ENCODE assay signal across 22 cellular contexts in genomic region chr1:117007719-117008013, GRCh38. TPM values are rescaled to one million over a fixed set of nuclear protein-coding genes. Genes with fewer than 3 reads are reported as not detected.
DNase-seq lines count a peak whose midpoint lies in the region; ATAC-seq and TF ChIP-seq lines count a peak whose summit lies in the region.
"Had no signal": no experiment of that assay in that cellular context is flagged by ENCODE, and none has a peak within 500 bp of the region (broad histone marks: within the 10 kb centered on the region; RNA-seq: fewer than 3 reads in every experiment).

No MANE protein-coding gene starts in this region.

- BruUV-seq in Calu3 (replicated peaks; lab: Mats Ljungman, UMichigan): no TSS peak

- peaks cover 65% of the 10 kb centered on the region for H3K4me1 Mint-ChIP-seq in stimulated activated naive CD8-positive, alpha-beta T cell treated with anti-CD3 and anti-CD28 coated beads, Interleukin-15, Interleukin-2, amounts not matched to agents 100 ng/mL and 50 ng/mL, for 24 hours (ENCODE audit: low read depth)
- H3K4me1 Mint-ChIP-seq in T-helper 17 cell (peaks cover 22% of the 10 kb centered on the region), glutamatergic neuron (ENCODE audit: low read depth, unreplicated experiment) (peaks cover 3% of the 10 kb centered on the region), Calu3 (ENCODE audit: low read depth, unreplicated experiment) (peaks cover 7% of the 10 kb centered on the region)
- peaks cover 71% of the 10 kb centered on the region for H3K4me1 Mint-ChIP-seq in stimulated activated naive CD8-positive, alpha-beta T cell treated with anti-CD3 and anti-CD28 coated beads, Interleukin-15, amount 100 ng/mL, for 72 hours

- intact Hi-C loops in posterior cingulate gyrus (cut with DNase I) (loop anchor here (5.0 kb wide), 1 partner anchor 40 kb away; no protein-coding TSS in a partner anchor), Calu3 (cut with micrococcal nuclease; ENCODE audit: unreplicated experiment) (no loop called here)

- no peaks in the 10 kb centered on the region for H3K9me3 ChIP-seq in T-helper 17 cell (ENCODE audit: control insufficient read depth, low read length, poor library complexity, severe bottlenecking)
- H3K9me3 ChIP-seq: sigmoid colon, thoracic aorta had no signal

- H3K9me3 Mint-ChIP-seq in stimulated activated naive CD8-positive, alpha-beta T cell treated with anti-CD3 and anti-CD28 coated beads, Interleukin-15, Interleukin-2, amounts not matched to agents 100 ng/mL and 50 ng/mL, for 24 hours: no peaks in the 10 kb centered on the region
- H3K9me3 Mint-ChIP-seq in stimulated activated naive CD8-positive, alpha-beta T cell treated with anti-CD3 and anti-CD28 coated beads, Interleukin-15, amount 100 ng/mL, for 72 hours: no peaks in the 10 kb centered on the region
- no peaks in the 10 kb centered on the region for H3K9me3 Mint-ChIP-seq in glutamatergic neuron (ENCODE audit: unreplicated experiment)
- no peaks in the 10 kb centered on the region for H3K9me3 Mint-ChIP-seq in Calu3 (ENCODE audit: low read depth, unreplicated experiment)
- H3K9me3 Mint-ChIP-seq: neural progenitor cell; stimulated activated naive B cell treated with anti-CD40 and anti-IgM and Interleukin-4, amounts not matched to agents 10 μg/mL and 1 μg/mL and 100 μg/mL, for 72 hours had no signal

- H3K27ac Mint-ChIP-seq in stimulated activated naive CD8-positive, alpha-beta T cell treated with anti-CD3 and anti-CD28 coated beads, Interleukin-15, Interleukin-2, amounts not matched to agents 100 ng/mL and 50 ng/mL, for 24 hours: peak overlapping the region; percentile 74
- peak overlapping the region; percentile 88 for H3K27ac Mint-ChIP-seq in T-helper 17 cell
- H3K27ac Mint-ChIP-seq in stimulated activated naive CD8-positive, alpha-beta T cell treated with anti-CD3 and anti-CD28 coated beads, Interleukin-15, amount 100 ng/mL, for 72 hours: peak overlapping the region; percentile 91 to 94
- no peak overlapping the region for H3K27ac Mint-ChIP-seq in glutamatergic neuron (ENCODE audit: unreplicated experiment)
- no peak overlapping the region for H3K27ac Mint-ChIP-seq in Calu3 (ENCODE audit: unreplicated experiment)
- H3K27ac Mint-ChIP-seq: neural progenitor cell; stimulated activated naive B cell treated with anti-CD40 and anti-IgM and Interleukin-4, amounts not matched to agents 10 μg/mL and 1 μg/mL and 100 μg/mL, for 72 hours had no signal

- DNase-seq in stimulated activated naive CD8-positive, alpha-beta T cell treated with anti-CD3 and anti-CD28 coated beads, Interleukin-15, Interleukin-2, amounts not matched to agents 100 U/mL and 50 U/mL, for 24 hours: no peak
- DNase-seq in T-helper 17 cell (no peak), epithelial cell of esophagus (ENCODE audit: low read depth) (peak; percentile 30), posterior cingulate gyrus (no peak), glutamatergic neuron (no peak), Calu3 (no peak)
- no peak for DNase-seq in stimulated activated naive CD8-positive, alpha-beta T cell treated with anti-CD3 and anti-CD28 coated beads, Interleukin-15, amount 100 ng/mL, for 72 hours
- DNase-seq: activated CD4-positive, alpha-beta T cell treated with anti-CD3 and anti-CD28 coated beads for 1 hour; activated CD8-positive, alpha-beta memory T cell treated with anti-CD3 and anti-CD28 coated beads for 24 hours; brain microvascular endothelial cell; C1 segment of cervical spinal cord; DMS 273 treated with DMSO at 0.1 percent for 48 hours; EL; NCI-H446; NCI-H82; sigmoid colon; stimulated activated naive B cell treated with anti-CD40 and anti-IgM and Interleukin-4, amounts not matched to agents 10 μg/mL and 1 μg/mL and 100 μg/mL, for 72 hours had no signal

- CTCF ChIA-PET in Calu3 (lab: Charles Lee): no interaction called here

- H3K27me3 Mint-ChIP-seq in stimulated activated naive CD8-positive, alpha-beta T cell treated with anti-CD3 and anti-CD28 coated beads, Interleukin-15, Interleukin-2, amounts not matched to agents 100 ng/mL and 50 ng/mL, for 24 hours: no peaks in the 10 kb centered on the region
- H3K27me3 Mint-ChIP-seq in T-helper 17 cell: peaks cover 9% of the 10 kb centered on the region
- H3K27me3 Mint-ChIP-seq in stimulated activated naive CD8-positive, alpha-beta T cell treated with anti-CD3 and anti-CD28 coated beads, Interleukin-15, amount 100 ng/mL, for 72 hours: no peaks in the 10 kb centered on the region
- no peaks in the 10 kb centered on the region for H3K27me3 Mint-ChIP-seq in glutamatergic neuron (ENCODE audit: unreplicated experiment)
- no peaks in the 10 kb centered on the region for H3K27me3 Mint-ChIP-seq in Calu3 (ENCODE audit: unreplicated experiment)
- H3K27me3 Mint-ChIP-seq: stimulated activated naive B cell treated with anti-CD40 and anti-IgM and Interleukin-4, amounts not matched to agents 10 μg/mL and 1 μg/mL and 100 μg/mL, for 72 hours had no signal

- no peaks in the 10 kb centered on the region for H3K36me3 Mint-ChIP-seq in stimulated activated naive CD8-positive, alpha-beta T cell treated with anti-CD3 and anti-CD28 coated beads, Interleukin-15, Interleukin-2, amounts not matched to agents 100 ng/mL and 50 ng/mL, for 24 hours (ENCODE audit: low read depth)
- peaks cover 3% of the 10 kb centered on the region for H3K36me3 Mint-ChIP-seq in T-helper 17 cell (ENCODE audit: low read depth)
- H3K36me3 Mint-ChIP-seq in glutamatergic neuron (ENCODE audit: unreplicated experiment): no peaks in the 10 kb centered on the region
- H3K36me3 Mint-ChIP-seq in Calu3 (ENCODE audit: insufficient read depth, unreplicated experiment): no peaks in the 10 kb centered on the region
- H3K36me3 Mint-ChIP-seq: neural progenitor cell; stimulated activated naive B cell treated with anti-CD40 and anti-IgM and Interleukin-4, amounts not matched to agents 10 μg/mL and 1 μg/mL and 100 μg/mL, for 72 hours had no signal

- no peak for ATAC-seq in stimulated activated naive CD8-positive, alpha-beta T cell treated with anti-CD3 and anti-CD28 coated beads, Interleukin-15, Interleukin-2, amounts not matched to agents 100 U/mL and 50 U/mL, for 24 hours
- no peak for ATAC-seq in T-helper 17 cell
- ATAC-seq in stimulated activated naive CD8-positive, alpha-beta T cell treated with anti-CD3 and anti-CD28 coated beads, Interleukin-15, amount 100 ng/mL, for 72 hours: peak; percentile 56
- ATAC-seq: HepG2; stimulated activated naive B cell treated with anti-CD40 and anti-IgM and Interleukin-4, amounts not matched to agents 10 μg/mL and 1 μg/mL and 100 μg/mL, for 72 hours had no signal

- TF ChIP-seq CTCF in epithelial cell of esophagus (IDR thresholded peaks at IDR 0.05; ENCODE audit: insufficient read depth, low read depth, low read length, missing control alignments) (no peak), glutamatergic neuron (IDR thresholded peaks at IDR 0.05; ENCODE audit: partially characterized antibody, unreplicated experiment) (no peak), Calu3 (IDR thresholded peaks at IDR 0.05; ENCODE audit: unreplicated experiment) (no peak)

- peak overlapping the region; percentile 36 for H3K4me3 Mint-ChIP-seq in stimulated activated naive CD8-positive, alpha-beta T cell treated with anti-CD3 and anti-CD28 coated beads, Interleukin-15, Interleukin-2, amounts not matched to agents 100 ng/mL and 50 ng/mL, for 24 hours
- H3K4me3 Mint-ChIP-seq in T-helper 17 cell (peak overlapping the region; percentile 52), glutamatergic neuron (ENCODE audit: unreplicated experiment) (no peak overlapping the region), Calu3 (ENCODE audit: low read depth, unreplicated experiment) (no peak overlapping the region)
- peak overlapping the region; percentile 61 to 62 for H3K4me3 Mint-ChIP-seq in stimulated activated naive CD8-positive, alpha-beta T cell treated with anti-CD3 and anti-CD28 coated beads, Interleukin-15, amount 100 ng/mL, for 72 hours
- H3K4me3 Mint-ChIP-seq: neural progenitor cell; stimulated activated naive B cell treated with anti-CD40 and anti-IgM and Interleukin-4, amounts not matched to agents 10 μg/mL and 1 μg/mL and 100 μg/mL, for 72 hours had no signal

- H3K4me3 ChIP-seq in epithelial cell of esophagus (ENCODE audit: low read length): no peak overlapping the region
- H3K4me3 ChIP-seq: neural progenitor cell, sigmoid colon, SK-N-MC, thoracic aorta had no signal

RNA-seq across cellular contexts. Expression of gene CD101, which starts 6.1 kb away (rescaled TPM):
- 1 to 10 TPM; 1.9 to 5.7 TPM for total RNA-seq in T-helper 17 cell
- 3.2 TPM for total RNA-seq in glutamatergic neuron (ENCODE audit: unreplicated experiment)
- 0.31 and 0.76 TPM in 2 replicates for total RNA-seq in Calu3 (2022)

RNA-seq across cellular contexts. Expression of gene TTF2, which starts 52.5 kb away (rescaled TPM):
- total RNA-seq in T-helper 17 cell (10 to 100 TPM; 49.2 to 50.9 TPM), glutamatergic neuron (ENCODE audit: unreplicated experiment) (19.3 TPM), Calu3 (2022) (46.6 and 49.6 TPM in 2 replicates)

Comparison
In these comparisons a context has a peak if more than half of its experiments do, and no peak if none do; other contexts are left out.
1. H3K27ac Mint-ChIP-seq: peak in stimulated activated naive CD8-positive, alpha-beta T cell treated with anti-CD3 and anti-CD28 coated beads, Interleukin-15, Interleukin-2, amounts not matched to agents 100 ng/mL and 50 ng/mL, for 24 hours (single experiment), T-helper 17 cell (single experiment) and stimulated activated naive CD8-positive, alpha-beta T cell treated with anti-CD3 and anti-CD28 coated beads, Interleukin-15, amount 100 ng/mL, for 72 hours (2 of 2); none in glutamatergic neuron (single experiment) and Calu3 (single experiment).
2. H3K4me3 Mint-ChIP-seq: peak in stimulated activated naive CD8-positive, alpha-beta T cell treated with anti-CD3 and anti-CD28 coated beads, Interleukin-15, Interleukin-2, amounts not matched to agents 100 ng/mL and 50 ng/mL, for 24 hours (single experiment), T-helper 17 cell (single experiment) and stimulated activated naive CD8-positive, alpha-beta T cell treated with anti-CD3 and anti-CD28 coated beads, Interleukin-15, amount 100 ng/mL, for 72 hours (2 of 2); none in glutamatergic neuron (single experiment) and Calu3 (single experiment).